Comparison of ENCODE assay signal across 24 cellular contexts in the genomic region with DNA sequence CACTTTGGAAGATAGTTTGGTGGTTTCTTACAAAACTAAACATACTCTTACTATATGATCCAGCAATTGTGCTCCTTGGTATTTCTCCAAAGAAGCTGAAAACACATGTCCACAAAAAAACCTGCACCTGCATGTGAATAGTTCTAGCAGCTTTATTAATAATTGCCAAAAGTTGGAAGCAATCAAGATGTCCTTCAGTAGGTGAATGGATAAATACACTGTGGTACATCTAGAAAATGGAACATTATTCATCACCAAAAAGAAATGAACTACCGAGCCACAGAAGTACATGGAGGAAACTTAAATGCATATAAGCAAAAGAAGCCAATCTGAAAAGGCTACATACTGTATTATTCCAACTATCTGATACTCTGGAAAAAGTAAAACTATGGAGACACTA.
"Had no signal": no experiment of that assay in that cellular context is flagged by ENCODE, and none has a peak within 500 bp of the region (broad histone marks: within the 10 kb centered on the region; RNA-seq: fewer than 3 reads in every experiment).

No MANE protein-coding gene starts in this region.

- H3K9me3 ChIP-seq: colonic mucosa, esophagus squamous epithelium, gastrocnemius medialis had no signal

- H3K36me3 ChIP-seq: colonic mucosa, esophagus muscularis mucosa, esophagus squamous epithelium, gastrocnemius medialis, gastroesophageal sphincter, heart left ventricle, heart right ventricle had no signal

- H3K4me3 ChIP-seq: colonic mucosa, coronary artery, dorsolateral prefrontal cortex, esophagus muscularis mucosa, esophagus squamous epithelium, gastrocnemius medialis, gastroesophageal sphincter, heart left ventricle, heart right ventricle had no signal

- H3K27me3 ChIP-seq: colonic mucosa, dorsolateral prefrontal cortex, esophagus muscularis mucosa, esophagus squamous epithelium, foreskin keratinocyte, gastrocnemius medialis, gastroesophageal sphincter, heart left ventricle, heart right ventricle had no signal

- H3K27ac ChIP-seq: colonic mucosa, coronary artery, epithelial cell of prostate, esophagus muscularis mucosa, esophagus squamous epithelium, foreskin keratinocyte, gastrocnemius medialis, gastroesophageal sphincter, heart left ventricle, heart right ventricle had no signal

- ATAC-seq: effector memory CD8-positive, alpha-beta T cell; esophagus mucosa; foreskin keratinocyte; gastrocnemius medialis; gastroesophageal sphincter; heart left ventricle; heart right ventricle had no signal

- DNase-seq: colonic mucosa; cortex of kidney; dermis blood vessel endothelial cell; dorsolateral prefrontal cortex; effector CD4-positive, alpha-beta T cell; effector CD8-positive, alpha-beta T cell; effector memory CD4-positive, alpha-beta T cell; effector memory CD8-positive, alpha-beta T cell; endodermal cell; erythroblast; esophagus squamous epithelium; foreskin fibroblast; foreskin keratinocyte; foreskin melanocyte; gastrocnemius medialis; glutamatergic neuron; head of caudate nucleus; heart left ventricle; heart right ventricle had no signal

- H3K4me1 ChIP-seq: colonic mucosa, esophagus muscularis mucosa, esophagus squamous epithelium, foreskin keratinocyte, gastrocnemius medialis, gastroesophageal sphincter, heart left ventricle, heart right ventricle had no signal
